8 cellular contexts compared by ENCODE assay signal in genomic region chr7:128030263-128030998, GRCh38. TPM values are rescaled to one million over a fixed set of nuclear protein-coding genes. Genes with fewer than 3 reads are reported as not detected.
DNase-seq lines count a peak whose midpoint lies in the region; ATAC-seq, FAIRE-seq and TF ChIP-seq lines count a peak whose summit lies in the region.

No MANE protein-coding gene starts in this region.

- no peaks in the 10 kb centered on the region for H3K4me1 ChIP-seq in HepG2 (ENCODE audit: insufficient read depth, low read length)
- peaks cover 3% of the 10 kb centered on the region for H3K4me1 ChIP-seq in foreskin keratinocyte

- H3K27ac ChIP-seq in skin epidermis, result peak overlapping the region in 2 of 21 experiments; percentile 21 to 34
- no peak overlapping the region for H3K27ac ChIP-seq in HepG2 (ENCODE audit: extremely low read length, insufficient read depth, low read length)
- no peak overlapping the region for H3K27ac ChIP-seq in foreskin keratinocyte

- WGBS in HepG2 (ENCODE audit: low lambda C conversion rate), result 99% methylated on average over 41 of the region's 41 CpGs

- ATAC-seq in HepG2 (no peak; the same call in 2 of the 3 replicates), foreskin keratinocyte (no peak), GM21529 (IDR thresholded peaks at IDR 0.05; ENCODE audit: unreplicated experiment) (no peak)

- H3K27me3 ChIP-seq in HepG2 (ENCODE audit: control insufficient read depth in 1 of 2, insufficient read depth in 2 of 2, low read length in 2 of 2) (no peaks in the 10 kb centered on the region), foreskin keratinocyte (no peaks in the 10 kb centered on the region)

- H3K27me3 Mint-ChIP-seq in activated naive CD8-positive, alpha-beta T cell treated with anti-CD3 and anti-CD28 coated beads for 36 hours, result peaks cover 7% of the 10 kb centered on the region

- BruUV-seq in HepG2 (replicated peaks; lab: Mats Ljungman, UMichigan), result no TSS peak

- no peak overlapping the region for H3K9ac ChIP-seq in HepG2 (ENCODE audit: insufficient read depth, low read depth, low read length)

- intact Hi-C loops in HepG2 (cut with micrococcal nuclease; ENCODE audit: unreplicated experiment), result no loop called here

- peaks cover 10% of the 10 kb centered on the region for H3K4me1 Mint-ChIP-seq in activated naive CD8-positive, alpha-beta T cell treated with anti-CD3 and anti-CD28 coated beads for 36 hours

- no peak for TF ChIP-seq POLR2A in HepG2 (IDR thresholded peaks at IDR 0.05; ENCODE audit: insufficient read depth in 1 of 2, low read depth in 2 of 2, low read length in 2 of 2)

- no peak overlapping the region for H3K4me2 ChIP-seq in HepG2 (ENCODE audit: low read depth, low read length)

- no peak for TF ChIP-seq EP300 in HepG2 (IDR thresholded peaks at IDR 0.05; ENCODE audit: low read depth in 2 of 2, low read length in 2 of 2)
- no peak for TF ChIP-seq EP300 in HepG2 (CRISPR knock-in tag; IDR thresholded peaks at IDR 0.05; ENCODE audit: borderline replicate concordance)

- CTCF ChIA-PET in HepG2 (lab: Yijun Ruan, JAX; ENCODE audit: low intra/inter-chr PET ratio, low total read pairs), result no interaction called here

- H2AFZ ChIP-seq in HepG2 (ENCODE audit: low read length), result no peak overlapping the region

- no peaks in the 10 kb centered on the region for H3K9me3 ChIP-seq in HepG2 (ENCODE audit: low read length)

- peak overlapping the region; percentile 56 for H3K4me3 Mint-ChIP-seq in activated naive CD8-positive, alpha-beta T cell treated with anti-CD3 and anti-CD28 coated beads for 36 hours

- H4K20me1 ChIP-seq in HepG2 (ENCODE audit: insufficient read depth, low read length), result no peaks in the 10 kb centered on the region

- no peak for DNase-seq in HFF-Myc (ENCODE audit: extremely low read depth, low read depth)
- DNase-seq in activated naive CD8-positive, alpha-beta T cell treated with anti-CD3 and anti-CD28 coated beads for 36 hours, result no peak
- DNase-seq in islet precursor cell, result peak; percentile 73
- DNase-seq in HepG2 (ENCODE audit: low spot score), result no peak
- DNase-seq in foreskin keratinocyte, result no peak
- no peak for DNase-seq in NCI-H345 treated with DMSO at 0.1 percent for 48 hours (lab: John Stamatoyannopoulos, UW; ENCODE audit: unreplicated experiment)

- TF ChIP-seq CTCF in HFF-Myc (IDR thresholded peaks at IDR 0.05; ENCODE audit: low read depth, low read length, missing control alignments), result no peak
- TF ChIP-seq CTCF in HepG2 (CRISPR knock-in tag; IDR thresholded peaks at IDR 0.05), result no peak
- no peak for TF ChIP-seq CTCF in foreskin keratinocyte (conservative IDR thresholded peaks at IDR 0.05)

- peak overlapping the region; percentile 32; the same call in 1 of the 2 replicates for H3K4me3 ChIP-seq in HFF-Myc (replicated peaks; ENCODE audit: low read depth, low read length)
- peak overlapping the region in 5 of 7 experiments; percentile 36 to 54 (median 44) for H3K4me3 ChIP-seq in skin epidermis
- H3K4me3 ChIP-seq in HepG2 (replicated peaks in 1 of 3; ENCODE audit: insufficient read depth in 1 of 3, low read depth in 2 of 3, low read length in 3 of 3), result no peak overlapping the region

- H3K36me3 ChIP-seq in HepG2 (replicated peaks in 1 of 2; ENCODE audit: control insufficient read depth in 1 of 2, insufficient read depth in 2 of 2, low read length in 2 of 2), result peaks cover 11 to 33% of the 10 kb centered on the region in 2 experiments; a peak in 4 of 5 replicates

- no peak overlapping the region for H3K27ac Mint-ChIP-seq in activated naive CD8-positive, alpha-beta T cell treated with anti-CD3 and anti-CD28 coated beads for 36 hours

- peaks cover 23% of the 10 kb centered on the region for H3K36me3 Mint-ChIP-seq in activated naive CD8-positive, alpha-beta T cell treated with anti-CD3 and anti-CD28 coated beads for 36 hours

- H3K79me2 ChIP-seq in HepG2 (ENCODE audit: insufficient read depth, low read length), result no peaks in the 10 kb centered on the region

- POLR2A ChIA-PET in HepG2 (lab: Yijun Ruan, JAX), result no interaction called here

- no peak for TF ChIP-seq RAD21 in HepG2 (CRISPR knock-in tag; IDR thresholded peaks at IDR 0.05)

- FAIRE-seq in HepG2 (lab: Jason Lieb, UNC), result no peak

- H3K9me3 Mint-ChIP-seq in activated naive CD8-positive, alpha-beta T cell treated with anti-CD3 and anti-CD28 coated beads for 36 hours, result no peaks in the 10 kb centered on the region

- in situ Hi-C loops in HepG2 (cut with HindIII; ENCODE audit: extremely low pct_ligation_motif_present, low pct_unique_long_range_greater_than_20kb), result no loop called here

TF ChIP-seq in HepG2, 621 proteins besides CTCF, POLR2A, EP300 and RAD21:
- TF ChIP-seq ZNF558 (CRISPR knock-in tag; IDR thresholded peaks at IDR 0.05; ENCODE audit: borderline replicate concordance) (no peak), DNMT1 (CRISPR knock-in tag; IDR thresholded peaks at IDR 0.05) (no peak), KDM5B (CRISPR knock-in tag; IDR thresholded peaks at IDR 0.05; ENCODE audit: borderline replicate concordance) (no peak), SIX1 (CRISPR knock-in tag; IDR thresholded peaks at IDR 0.05; ENCODE audit: borderline replicate concordance) (no peak), ZNF782 (CRISPR knock-in tag; IDR thresholded peaks at IDR 0.05; ENCODE audit: borderline replicate concordance) (no peak), KDM2A (CRISPR knock-in tag; IDR thresholded peaks at IDR 0.05; ENCODE audit: borderline replicate concordance, low read depth) (no peak), ZNF414 (CRISPR knock-in tag; IDR thresholded peaks at IDR 0.05) (no peak)

RNA-seq across cellular contexts. Expression of gene LRRC4, which starts 0.8 kb away (rescaled TPM):
- not detected for total RNA-seq in activated naive CD8-positive, alpha-beta T cell treated with anti-CD3 and anti-CD28 coated beads for 36 hours
- total RNA-seq in HepG2 (2016; rRNA removed; fragmentation: Illumina TruSeq; extraction: Trizol) (not detected in 2 replicates), foreskin keratinocyte (0.07 and 0.35 TPM in 2 replicates)
- total RNA-seq in HepG2 (2016; cell fraction: cytosol; rRNA removed; fragmentation: Illumina TruSeq; extraction: Trizol; ENCODE audit: low read depth), result not detected in 2 replicates
- not detected in 2 replicates for total RNA-seq in HepG2 (2016; cell fraction: insoluble cytoplasmic fraction; rRNA removed; fragmentation: Illumina TruSeq; extraction: Trizol)
- total RNA-seq in HepG2 (2016; cell fraction: membrane; rRNA removed; fragmentation: Illumina TruSeq; extraction: Trizol), result not detected in 2 replicates
- not detected in 2 replicates for total RNA-seq in HepG2 (2016; cell fraction: nucleus; rRNA removed; fragmentation: Illumina TruSeq; extraction: Trizol)
- polyA plus RNA-seq in HepG2 (2011; rRNA removed) (not detected in 2 replicates), foreskin keratinocyte (0.04 and 0.08 TPM in 2 replicates)
- not detected in 2 replicates for polyA plus RNA-seq in HepG2 (2011; cell fraction: cytosol; rRNA removed)
- polyA plus RNA-seq in HepG2 (2011; cell fraction: nucleus; rRNA removed), result not detected in 2 replicates
- polyA plus RNA-seq in HepG2 (2012), result 0.08 and 0.23 TPM in 2 replicates
- not detected in 2 replicates for polyA plus RNA-seq in HepG2 (2016; cell fraction: cytosol; fragmentation: Illumina TruSeq; extraction: Trizol; ENCODE audit: low read depth)
- not detected in 2 replicates for polyA plus RNA-seq in HepG2 (2016; cell fraction: insoluble cytoplasmic fraction; fragmentation: Illumina TruSeq; extraction: Trizol; ENCODE audit: low read depth)
- not detected in 2 replicates for polyA plus RNA-seq in HepG2 (2016; cell fraction: membrane; fragmentation: Illumina TruSeq; extraction: Trizol; ENCODE audit: low read depth)
- polyA plus RNA-seq in HepG2 (2016; cell fraction: nucleus; fragmentation: Illumina TruSeq; extraction: Trizol; ENCODE audit: insufficient read depth, low read depth), result not detected in 2 replicates
- not detected in 2 replicates for polyA minus RNA-seq in HepG2 (2011; rRNA and poly(A)+ RNA removed; ENCODE audit: low replicate concordance)
- polyA minus RNA-seq in HepG2 (2011; cell fraction: cytosol; rRNA and poly(A)+ RNA removed), result not detected in 2 replicates
- not detected in 2 replicates for polyA minus RNA-seq in HepG2 (2011; cell fraction: nucleus; rRNA and poly(A)+ RNA removed)

Comparison
In these comparisons a context has a peak if more than half of its experiments do, and no peak if none do; other contexts are left out.
1. H3K4me3 ChIP-seq: peak in HFF-Myc (single experiment) and skin epidermis (5 of 7); none in HepG2 (0 of 3).